ENCODE assay signal across 8 cellular contexts in genomic region chr14:74608959-74609611, GRCh38. TPM values are rescaled to one million over a fixed set of nuclear protein-coding genes. Genes with fewer than 3 reads are reported as not detected.
DNase-seq lines count a peak whose midpoint lies in the region; ATAC-seq and TF ChIP-seq lines count a peak whose summit lies in the region.

No MANE protein-coding gene starts in this region.

- CTCF ChIA-PET in OCI-LY7 (lab: Charles Lee; ENCODE audit: unreplicated experiment), result interaction anchor here (0.6 to 1.5 kb wide), 11 partner anchors 9 to 314 kb away, joined by 3 to 10 read pairs (median 3); partner anchors contain the start of gene RPS6KL1
- CTCF ChIA-PET in naive thymus-derived CD4-positive, alpha-beta T cell (lab: Charles Lee), result interaction anchor here (0.5 to 2.3 kb wide), 43 partner anchors 8 to 725 kb away, joined by 3 to 30 read pairs (median 4); partner anchors contain the start of gene YLPM1

- no peaks in the 10 kb centered on the region for H3K9me3 ChIP-seq in OCI-LY7 (ENCODE audit: low read length)
- H3K9me3 ChIP-seq in naive thymus-derived CD4-positive, alpha-beta T cell (ENCODE audit: control insufficient read depth in 2 of 3, low read length in 3 of 3), result no peaks in the 10 kb centered on the region

- ATAC-seq in esophagus mucosa (peak; percentile 63), HG02623 (IDR thresholded peaks at IDR 0.05; ENCODE audit: unreplicated experiment) (no peak)
- peak; percentile 67 for ATAC-seq in naive thymus-derived CD4-positive, alpha-beta T cell
- peak; percentile 55 for ATAC-seq in stimulated activated effector memory CD8-positive, alpha-beta T cell treated with anti-CD3 and anti-CD28 coated beads, Interleukin-12 subunit alpha, Interleukin-12 subunit beta, amount 100 ng/mL, for 72 hours

- TF ChIP-seq CTCF in OCI-LY7 (conservative IDR thresholded peaks at IDR 0.05; ENCODE audit: low read length), result peak; percentile 100

- peaks cover 0 to 36% (median 3%) of the 10 kb centered on the region in 5 donors for H3K27me3 Mint-ChIP-seq in naive thymus-derived CD4-positive, alpha-beta T cell

- intact Hi-C loops in OCI-LY7 (cut with micrococcal nuclease; ENCODE audit: unreplicated experiment), result loop anchor here (1.0 to 5.0 kb wide), 6 partner anchors 107 to 296 kb away; partner anchors contain the start of gene YLPM1
- intact Hi-C loops in naive thymus-derived CD4-positive, alpha-beta T cell (cut with micrococcal nuclease), result loop anchor here (1.0 to 5.0 kb wide), 10 partner anchors 53 to 1053 kb away; partner anchors contain the start of genes AREL1 (in 2 of the 2), FCF1 (in 2 of the 2), YLPM1 (in 2 of the 2) and ERG28 (in 1 of the 2)

- peaks cover 11 to 24% (median 20%) of the 10 kb centered on the region in 7 donors for H3K4me1 Mint-ChIP-seq in naive thymus-derived CD4-positive, alpha-beta T cell
- peaks cover 19% of the 10 kb centered on the region for H3K4me1 Mint-ChIP-seq in stimulated activated effector memory CD8-positive, alpha-beta T cell treated with anti-CD3 and anti-CD28 coated beads, Interleukin-12 subunit alpha, Interleukin-12 subunit beta, amount 100 ng/mL, for 72 hours

- no peak overlapping the region for H3K4me3 ChIP-seq in OCI-LY7 (ENCODE audit: low read depth, low read length, poor library complexity, severe bottlenecking)
- H3K4me3 ChIP-seq in naive thymus-derived CD4-positive, alpha-beta T cell (ENCODE audit: low read length), result no peak overlapping the region

- no peaks in the 10 kb centered on the region for H3K9me2 ChIP-seq in OCI-LY7 (ENCODE audit: insufficient read depth, low read length)

- no peaks in the 10 kb centered on the region for H3K79me2 ChIP-seq in OCI-LY7 (ENCODE audit: insufficient read depth, low read depth, low read length)

- no peaks in the 10 kb centered on the region for H3K9me3 Mint-ChIP-seq in naive thymus-derived CD4-positive, alpha-beta T cell
- no peaks in the 10 kb centered on the region for H3K9me3 Mint-ChIP-seq in stimulated activated effector memory CD8-positive, alpha-beta T cell treated with anti-CD3 and anti-CD28 coated beads, Interleukin-12 subunit alpha, Interleukin-12 subunit beta, amount 100 ng/mL, for 72 hours

- peak; percentile 75 for DNase-seq in DMS53 treated with DMSO at 0.1 percent for 48 hours (lab: John Stamatoyannopoulos, UW; ENCODE audit: unreplicated experiment)
- peak; percentile 76 for DNase-seq in KG1 (lab: John Stamatoyannopoulos, UW)
- DNase-seq in OCI-LY7 (ENCODE audit: low spot score), result peak; percentile 84
- DNase-seq in activated T-cell treated with anti-CD3 and anti-CD28 coated beads for 4 hours, result peak; percentile 85
- peak; percentile 70 to 90 (median 80) for DNase-seq in naive thymus-derived CD4-positive, alpha-beta T cell
- DNase-seq in stimulated activated effector memory CD8-positive, alpha-beta T cell treated with anti-CD3 and anti-CD28 coated beads, Interleukin-12 subunit alpha, Interleukin-12 subunit beta, amount 100 ng/mL, for 72 hours (ENCODE audit: low spot score in 2 of 2), result peak; percentile 83 to 93

- H3K4me2 ChIP-seq in OCI-LY7 (ENCODE audit: low read length), result peak overlapping the region; percentile 21; the same call in 1 of the 2 replicates

- H3K27ac ChIP-seq in OCI-LY7 (ENCODE audit: low read depth, low read length, poor library complexity, severe bottlenecking), result no peak overlapping the region
- H3K27ac ChIP-seq in naive thymus-derived CD4-positive, alpha-beta T cell (ENCODE audit: low read depth, low read length), result no peak overlapping the region

- H3K27me3 ChIP-seq in naive thymus-derived CD4-positive, alpha-beta T cell (ENCODE audit: control insufficient read depth in 2 of 2, insufficient read depth in 2 of 2, low read length in 2 of 2), result no peaks in the 10 kb centered on the region

- H3K4me3 Mint-ChIP-seq in naive thymus-derived CD4-positive, alpha-beta T cell, result peak overlapping the region in 7 of 10 donors; percentile 12 to 73 (median 44)
- no peak overlapping the region for H3K4me3 Mint-ChIP-seq in stimulated activated effector memory CD8-positive, alpha-beta T cell treated with anti-CD3 and anti-CD28 coated beads, Interleukin-12 subunit alpha, Interleukin-12 subunit beta, amount 100 ng/mL, for 72 hours

- POLR2A ChIA-PET in OCI-LY7 (lab: Charles Lee), result interaction anchor here (0.6 to 1.5 kb wide), 5 partner anchors 8 to 260 kb away, joined by 3 to 6 read pairs (median 3); no protein-coding TSS in a partner anchor
- POLR2A ChIA-PET in naive thymus-derived CD4-positive, alpha-beta T cell (lab: Charles Lee), result interaction anchor here (0.5 to 1.9 kb wide), 6 partner anchors 10 to 333 kb away, joined by 3 to 12 read pairs (median 3); partner anchors contain the start of gene YLPM1

- no peaks in the 10 kb centered on the region for H3K36me3 Mint-ChIP-seq in naive thymus-derived CD4-positive, alpha-beta T cell
- no peaks in the 10 kb centered on the region for H3K36me3 Mint-ChIP-seq in stimulated activated effector memory CD8-positive, alpha-beta T cell treated with anti-CD3 and anti-CD28 coated beads, Interleukin-12 subunit alpha, Interleukin-12 subunit beta, amount 100 ng/mL, for 72 hours

- no peaks in the 10 kb centered on the region for H4K20me1 ChIP-seq in OCI-LY7 (ENCODE audit: insufficient read depth, low read length)

- no peak overlapping the region for H2AFZ ChIP-seq in OCI-LY7 (ENCODE audit: low read length)

- H3K36me3 ChIP-seq in OCI-LY7 (ENCODE audit: insufficient read depth, low read length), result no peaks in the 10 kb centered on the region
- no peaks in the 10 kb centered on the region for H3K36me3 ChIP-seq in naive thymus-derived CD4-positive, alpha-beta T cell (ENCODE audit: control insufficient read depth in 2 of 3, insufficient read depth in 3 of 3, low read length in 3 of 3)

- H3K4me1 ChIP-seq in OCI-LY7 (ENCODE audit: insufficient read depth, low read length, poor library complexity, severe bottlenecking), result peaks cover 11% of the 10 kb centered on the region
- H3K4me1 ChIP-seq in naive thymus-derived CD4-positive, alpha-beta T cell (ENCODE audit: control insufficient read depth in 2 of 2, insufficient read depth in 2 of 2, low read length in 2 of 2), result peaks cover 0 to 3% of the 10 kb centered on the region in 2 donors

- no TSS peak for BruUV-seq in OCI-LY7 (replicated peaks; lab: Mats Ljungman, UMichigan)

- peak overlapping the region in 6 of 9 donors; percentile 28 to 87 (median 57) for H3K27ac Mint-ChIP-seq in naive thymus-derived CD4-positive, alpha-beta T cell
- H3K27ac Mint-ChIP-seq in stimulated activated effector memory CD8-positive, alpha-beta T cell treated with anti-CD3 and anti-CD28 coated beads, Interleukin-12 subunit alpha, Interleukin-12 subunit beta, amount 100 ng/mL, for 72 hours, result no peak overlapping the region

RNA-seq across cellular contexts. Expression of gene LTBP2, which starts 3.0 kb away (rescaled TPM):
- total RNA-seq in OCI-LY7 (2014; rRNA removed; shearing (Covaris generic)), result 0.21 and 0.25 TPM in 2 replicates
- total RNA-seq in OCI-LY7 (2022) (0.15 and 0.35 TPM in 2 replicates), esophagus mucosa (14.4 TPM)
- 1 to 10 TPM in 1 of 5 experiments, under 1 TPM in 4; 0.17 to 1.1 (median 0.58) TPM for total RNA-seq in naive thymus-derived CD4-positive, alpha-beta T cell
- polyA plus RNA-seq in naive thymus-derived CD4-positive, alpha-beta T cell, result under 1 TPM; 0.07 to 0.22 TPM
